Comparison of ENCODE assay signal across 35 cellular contexts in genomic region chr5:157933005-157933404, GRCh38.
"Had no signal": no experiment of that assay in that cellular context is flagged by ENCODE, and none has a peak within 500 bp of the region (broad histone marks: within the 10 kb centered on the region; RNA-seq: fewer than 3 reads in every experiment).

No MANE protein-coding gene starts in this region.

- H3K27ac ChIP-seq: adrenal gland, body of pancreas, brain microvascular endothelial cell, breast epithelium, VCaP had no signal

- H3K4me3 Mint-ChIP-seq: activated B cell treated with CpG ODN at 0.5 μM for 24 hours; activated CD4-positive, alpha-beta memory T cell treated with anti-CD3 and anti-CD28 coated beads for 36 hours; activated CD4-positive, alpha-beta T cell treated with anti-CD3 and anti-CD28 coated beads, Interleukin-2, amount 10 ng/mL, durations not matched to agents 24 days and 14 days; activated CD8-positive, alpha-beta T cell treated with anti-CD3 and anti-CD28 coated beads for 36 hours; activated naive CD4-positive, alpha-beta T cell treated with anti-CD3 and anti-CD28 coated beads for 36 hours; activated naive CD8-positive, alpha-beta T cell treated with anti-CD3 and anti-CD28 coated beads for 36 hours; activated T-cell treated with anti-CD3 and anti-CD28 coated beads, Interleukin-2, amount 50 U/mL, for 4 hours; activated T-cell treated with anti-CD3 and anti-CD28 coated beads, Interleukin-2, amount 50 U/mL, for 72 hours; activated T-helper 1 cell treated with anti-CD3 and anti-CD28 coated beads, Interleukin-12 subunit alpha, Interleukin-12 subunit beta, Interleukin-2, Interleukin-4 antibody, amounts not matched to agents 30 ng/mL and 10 ng/mL and 1 ng/mL, durations not matched to agents 14 hours and 24 hours and 36 hours; activated T-helper 17 cell treated with anti-CD3 and anti-CD28 coated beads, Interleukin-2, amount 50 U/mL, for 72 hours; T-helper 1 cell treated with Interleukin-12 subunit alpha and Interleukin-12 subunit beta and Interleukin-4 antibody, amounts not matched to agents 30 μg/mL and 1 μg/mL, for 36 hours; T-helper 2 cell treated with Interferon-gamma antibody and Interleukin-4, amounts not matched to agents 5 μg/mL and 100 μg/mL, for 36 hours had no signal

- H3K27me3 ChIP-seq: adrenal gland, body of pancreas, brain microvascular endothelial cell, breast epithelium had no signal

- H3K4me3 ChIP-seq: adrenal gland, body of pancreas, breast epithelium had no signal

- H3K36me3 Mint-ChIP-seq: activated naive CD4-positive, alpha-beta T cell treated with anti-CD3 and anti-CD28 coated beads, Interleukin-2, amount 50 U/mL, for 72 hours; activated naive CD8-positive, alpha-beta T cell treated with anti-CD3 and anti-CD28 coated beads for 36 hours had no signal

- H3K27ac Mint-ChIP-seq: activated B cell treated with CpG ODN at 0.5 μM for 24 hours; activated CD4-positive, alpha-beta memory T cell treated with anti-CD3 and anti-CD28 coated beads for 36 hours; activated CD4-positive, alpha-beta T cell treated with anti-CD3 and anti-CD28 coated beads, Interleukin-2, amount 10 ng/mL, durations not matched to agents 24 days and 14 days; activated CD8-positive, alpha-beta T cell treated with anti-CD3 and anti-CD28 coated beads for 36 hours; activated naive CD4-positive, alpha-beta T cell treated with anti-CD3 and anti-CD28 coated beads for 36 hours; activated naive CD4-positive, alpha-beta T cell treated with anti-CD3 and anti-CD28 coated beads, Interleukin-2, amount 50 U/mL, for 72 hours; activated naive CD8-positive, alpha-beta T cell treated with anti-CD3 and anti-CD28 coated beads for 36 hours; activated T-cell treated with anti-CD3 and anti-CD28 coated beads, Interleukin-2, amount 50 U/mL, for 72 hours; activated T-helper 1 cell treated with anti-CD3 and anti-CD28 coated beads, Interleukin-12 subunit alpha, Interleukin-12 subunit beta, Interleukin-2, Interleukin-4 antibody, amounts not matched to agents 30 ng/mL and 10 ng/mL and 1 ng/mL, durations not matched to agents 14 hours and 24 hours and 36 hours; activated T-helper 17 cell treated with anti-CD3 and anti-CD28 coated beads, Interleukin-2, amount 50 U/mL, for 72 hours; T-helper 1 cell treated with Interleukin-12 subunit alpha and Interleukin-12 subunit beta and Interleukin-4 antibody, amounts not matched to agents 30 μg/mL and 1 μg/mL, for 36 hours; T-helper 2 cell treated with Interferon-gamma antibody and Interleukin-4, amounts not matched to agents 5 μg/mL and 100 μg/mL, for 36 hours had no signal

- H3K4me1 Mint-ChIP-seq: activated B cell treated with CpG ODN at 0.5 μM for 24 hours; activated CD4-positive, alpha-beta T cell treated with anti-CD3 and anti-CD28 coated beads, Interleukin-2, amount 10 ng/mL, durations not matched to agents 24 days and 14 days; activated naive CD8-positive, alpha-beta T cell treated with anti-CD3 and anti-CD28 coated beads for 36 hours; activated T-helper 17 cell treated with anti-CD3 and anti-CD28 coated beads, Interleukin-2, amount 50 U/mL, for 72 hours had no signal

- DNase-seq: activated B cell treated with CpG ODN at 0.5 μM for 24 hours; activated CD4-positive, alpha-beta memory T cell treated with anti-CD3 and anti-CD28 coated beads for 36 hours; activated CD4-positive, alpha-beta T cell treated with anti-CD3 and anti-CD28 coated beads for 4 hours; activated CD4-positive, alpha-beta T cell treated with anti-CD3 and anti-CD28 coated beads, Interleukin-2, amount 10 ng/mL, durations not matched to agents 24 days and 14 days; activated CD4-positive, alpha-beta T cell treated with anti-CD3 and anti-CD28 coated beads, Interleukin-2, amount 50 U/mL, for 1 hour; activated CD4-positive, alpha-beta T cell treated with anti-CD3 and anti-CD28 coated beads, Interleukin-2, amount 50 U/mL, for 4 hours; activated CD4-positive, CD25-positive, alpha-beta regulatory T cell treated with anti-CD3 and anti-CD28 coated beads, Interleukin-2, amount 50 U/mL, for 72 hours; activated CD8-positive, alpha-beta memory T cell treated with anti-CD3 and anti-CD28 coated beads, Interleukin-2, amount 50 U/mL, for 4 hours; activated CD8-positive, alpha-beta T cell treated with anti-CD3 and anti-CD28 coated beads for 36 hours; activated effector memory CD4-positive, alpha-beta T cell treated with anti-CD3 and anti-CD28 coated beads, Interleukin-2, amount 50 U/mL, for 16 hours; activated gamma-delta T cell treated with Interleukin-2 at 50 U/mL for 16 hours; activated naive CD4-positive, alpha-beta T cell; activated naive CD4-positive, alpha-beta T cell treated with anti-CD3 and anti-CD28 coated beads for 36 hours; activated naive CD4-positive, alpha-beta T cell treated with anti-CD3 and anti-CD28 coated beads, Interleukin-2, amount 50 U/mL, for 16 hours; activated naive CD8-positive, alpha-beta T cell treated with anti-CD3 and anti-CD28 coated beads for 36 hours; activated T-cell treated with anti-CD3 and anti-CD28 coated beads for 4 hours; activated T-cell treated with anti-CD3 and anti-CD28 coated beads, Interleukin-2, amount 50 U/mL, for 1 hour; activated T-cell treated with anti-CD3 and anti-CD28 coated beads, Interleukin-2, amount 50 U/mL, for 4 hours; activated T-cell treated with anti-CD3 and anti-CD28 coated beads, Interleukin-2, amount 50 U/mL, for 72 hours; adrenal gland; amniotic stem cell; aorta; body of pancreas; brain microvascular endothelial cell; central memory CD4-positive, alpha-beta T cell; T-helper 1 cell; T-helper 2 cell; T-helper 9 cell had no signal

- H3K4me1 ChIP-seq: adrenal gland, breast epithelium had no signal

- H3K27me3 Mint-ChIP-seq: activated B cell treated with CpG ODN at 0.5 μM for 24 hours; activated CD4-positive, alpha-beta memory T cell treated with anti-CD3 and anti-CD28 coated beads for 36 hours; activated CD4-positive, alpha-beta T cell treated with anti-CD3 and anti-CD28 coated beads, Interleukin-2, amount 10 ng/mL, durations not matched to agents 24 days and 14 days; activated CD8-positive, alpha-beta T cell treated with anti-CD3 and anti-CD28 coated beads for 36 hours; activated naive CD8-positive, alpha-beta T cell treated with anti-CD3 and anti-CD28 coated beads for 36 hours; activated T-helper 17 cell treated with anti-CD3 and anti-CD28 coated beads, Interleukin-2, amount 50 U/mL, for 72 hours had no signal

- ATAC-seq: activated CD8-positive, alpha-beta T cell treated with anti-CD3 and anti-CD28 coated beads for 36 hours; activated naive CD4-positive, alpha-beta T cell treated with anti-CD3 and anti-CD28 coated beads, Interleukin-2, amount 50 U/mL, for 72 hours; activated T-cell treated with anti-CD3 and anti-CD28 coated beads, Interleukin-2, amount 50 U/mL, for 4 hours; activated T-cell treated with anti-CD3 and anti-CD28 coated beads, Interleukin-2, amount 50 U/mL, for 72 hours; activated T-helper 17 cell treated with anti-CD3 and anti-CD28 coated beads, Interleukin-2, amount 50 U/mL, for 72 hours; body of pancreas had no signal

- H3K9me3 ChIP-seq: adrenal gland, body of pancreas had no signal

- H3K36me3 ChIP-seq: adrenal gland, brain microvascular endothelial cell, breast epithelium had no signal
